1 cellular context compared by ENCODE assay signal in genomic region chr2:138275881-138276280, GRCh38.
TF ChIP-seq lines count a peak whose summit lies in the region.

No MANE protein-coding gene starts in this region.

TF ChIP-seq in HepG2, 621 proteins besides CTCF, POLR2A, EP300 and RAD21 (continued from another document and continues in another):
- TF ChIP-seq ZNF441 (CRISPR knock-in tag; IDR thresholded peaks at IDR 0.05; ENCODE audit: borderline replicate concordance) (no peak), FOXA3 (CRISPR knock-in tag; IDR thresholded peaks at IDR 0.05) (peak; percentile 71), ZNF775 (CRISPR knock-in tag; IDR thresholded peaks at IDR 0.05; ENCODE audit: borderline replicate concordance) (no peak), ZNF567 (CRISPR knock-in tag; IDR thresholded peaks at IDR 0.05; ENCODE audit: borderline replicate concordance) (no peak), GABPB1 (CRISPR knock-in tag; IDR thresholded peaks at IDR 0.05) (no peak), CENPX (CRISPR knock-in tag; IDR thresholded peaks at IDR 0.05) (no peak), GATA4 (IDR thresholded peaks at IDR 0.05; ENCODE audit: borderline replicate concordance, low read depth) (no peak), ZBTB44 (CRISPR knock-in tag; IDR thresholded peaks at IDR 0.05) (no peak), MYC (CRISPR knock-in tag; IDR thresholded peaks at IDR 0.05; ENCODE audit: borderline replicate concordance) (no peak), ZNF616 (CRISPR knock-in tag; IDR thresholded peaks at IDR 0.05; ENCODE audit: low read depth) (no peak), RBM22 (optimal IDR thresholded peaks at IDR 0.05; ENCODE audit: low read length) (no peak), NCOA2 (CRISPR knock-in tag; IDR thresholded peaks at IDR 0.05) (peak; percentile 46), HMG20A (CRISPR knock-in tag; IDR thresholded peaks at IDR 0.05; ENCODE audit: borderline replicate concordance) (peak; percentile 72; the same call in 1 of the 2 replicates), FOXJ3 (CRISPR knock-in tag; IDR thresholded peaks at IDR 0.05; ENCODE audit: borderline replicate concordance) (no peak), BATF2 (CRISPR knock-in tag; IDR thresholded peaks at IDR 0.05) (no peak), ATF1 (CRISPR knock-in tag; IDR thresholded peaks at IDR 0.05) (0 out of 2 replicates have a peak, but pooled peaks have one; percentile 37), HNRNPUL1 (IDR thresholded peaks at IDR 0.05; ENCODE audit: low read depth, low read length) (no peak), SMAD3 (CRISPR knock-in tag; IDR thresholded peaks at IDR 0.05) (no peak), FOXA1 (IDR thresholded peaks at IDR 0.05) (no peak), FOXA1 (CRISPR knock-in tag; IDR thresholded peaks at IDR 0.05) (peak; percentile 42; the same call in 1 of the 2 replicates), POLR2AphosphoS5 (IDR thresholded peaks at IDR 0.05; ENCODE audit: low read depth, low read length) (no peak), KAT8 (CRISPR knock-in tag; IDR thresholded peaks at IDR 0.05) (peak; percentile 17; the same call in 1 of the 2 replicates), MAF1 (CRISPR knock-in tag; IDR thresholded peaks at IDR 0.05; ENCODE audit: borderline replicate concordance) (no peak), FLYWCH1 (CRISPR knock-in tag; IDR thresholded peaks at IDR 0.05) (no peak), SMAD9 (CRISPR knock-in tag; IDR thresholded peaks at IDR 0.05) (no peak), CENPBD1 (CRISPR knock-in tag; IDR thresholded peaks at IDR 0.05; ENCODE audit: borderline replicate concordance, low read depth) (no peak), HOMEZ (CRISPR knock-in tag; IDR thresholded peaks at IDR 0.05; ENCODE audit: low read depth) (peak; percentile 67; the same call in 1 of the 2 replicates), ZFYVE20 (CRISPR knock-in tag; IDR thresholded peaks at IDR 0.05; ENCODE audit: borderline replicate concordance, low read depth) (no peak), ZBTB40 (IDR thresholded peaks at IDR 0.05) (no peak), ZBTB40 (CRISPR knock-in tag; IDR thresholded peaks at IDR 0.05) (no peak), ZNF24 (IDR thresholded peaks at IDR 0.05) (no peak), XRCC5 (optimal IDR thresholded peaks at IDR 0.05; ENCODE audit: low read length) (no peak), RXRB (CRISPR knock-in tag; IDR thresholded peaks at IDR 0.05; ENCODE audit: borderline replicate concordance) (peak; percentile 39; the same call in 1 of the 2 replicates), ZNF660 (CRISPR knock-in tag; IDR thresholded peaks at IDR 0.05; ENCODE audit: borderline replicate concordance, low read depth) (no peak), REPIN1 (CRISPR knock-in tag; IDR thresholded peaks at IDR 0.05; ENCODE audit: borderline replicate concordance, low read depth) (no peak), ZNF564 (CRISPR knock-in tag; IDR thresholded peaks at IDR 0.05) (no peak), HNF1A (IDR thresholded peaks at IDR 0.05; ENCODE audit: low read depth) (0 out of 2 replicates have a peak, but pooled peaks have one; percentile 35), HNF1A (CRISPR knock-in tag; IDR thresholded peaks at IDR 0.05; ENCODE audit: borderline replicate concordance) (no peak), MIXL1 (CRISPR knock-in tag; IDR thresholded peaks at IDR 0.05) (peak; percentile 47), HMGA1 (CRISPR knock-in tag; conservative IDR thresholded peaks at IDR 0.05) (no peak), SMARCE1 (IDR thresholded peaks at IDR 0.05; ENCODE audit: borderline replicate concordance) (no peak), RFXANK (CRISPR knock-in tag; IDR thresholded peaks at IDR 0.05) (no peak), YEATS2 (CRISPR knock-in tag; IDR thresholded peaks at IDR 0.05; ENCODE audit: borderline replicate concordance) (no peak), ZNF512B (CRISPR knock-in tag; IDR thresholded peaks at IDR 0.05; ENCODE audit: borderline replicate concordance) (no peak), KDM2A (CRISPR knock-in tag; IDR thresholded peaks at IDR 0.05; ENCODE audit: borderline replicate concordance, low read depth) (no peak), SAP130 (CRISPR knock-in tag; IDR thresholded peaks at IDR 0.05; ENCODE audit: low read depth) (0 out of 2 replicates have a peak, but pooled peaks have one; percentile 25), POLR2G (IDR thresholded peaks at IDR 0.05; ENCODE audit: low read depth, low read length) (no peak), SPEN (CRISPR knock-in tag; IDR thresholded peaks at IDR 0.05; ENCODE audit: low read depth) (no peak), STAT5B (CRISPR knock-in tag; IDR thresholded peaks at IDR 0.05) (no peak)
